ENCODE assay signal across 19 cellular contexts in genomic region chr17:13646411-13646810, GRCh38. TPM values are rescaled to one million over a fixed set of nuclear protein-coding genes. Genes with fewer than 3 reads are reported as not detected.
DNase-seq lines count a peak whose midpoint lies in the region; ATAC-seq and TF ChIP-seq lines count a peak whose summit lies in the region.
"Had no signal": no experiment of that assay in that cellular context is flagged by ENCODE, and none has a peak within 500 bp of the region (broad histone marks: within the 10 kb centered on the region; RNA-seq: fewer than 3 reads in every experiment).

No MANE protein-coding gene starts in this region.

- intact Hi-C loops in IMR-90 (cut with micrococcal nuclease), result no loop called here

- H2BK15ac ChIP-seq in IMR-90 (ENCODE audit: low read depth, low read length), result no peak overlapping the region

- H2BK5ac ChIP-seq in IMR-90 (ENCODE audit: low read depth, low read length, poor library complexity, severe bottlenecking), result peak overlapping the region; percentile 54

- H3K4me3 Mint-ChIP-seq in mesothelial cell of epicardium, result no peak overlapping the region
- H3K4me3 Mint-ChIP-seq: CD8-positive, alpha-beta memory T cell had no signal

- peak overlapping the region; percentile 54; the same call in 1 of the 2 replicates for H3K18ac ChIP-seq in IMR-90 (ENCODE audit: low read depth, low read length)

- H3K9me1 ChIP-seq in IMR-90 (ENCODE audit: insufficient read depth, low read length), result peaks cover 7% of the 10 kb centered on the region

- POLR2A ChIA-PET in IMR-90 (lab: Charles Lee; ENCODE audit: unreplicated experiment), result no interaction called here

- H2AK5ac ChIP-seq in IMR-90 (ENCODE audit: low read depth, low read length), result peak overlapping the region; percentile 40; the same call in 1 of the 2 replicates

- CTCF ChIA-PET in IMR-90 (lab: Yijun Ruan, JAX), result interaction anchor here (0.6 kb wide), 1 partner anchor 391 kb away, joined by 3 read pairs; no protein-coding TSS in a partner anchor

- no CpG with 5 or more reads among the region's 2 CpGs for WGBS in IMR-90 (ENCODE audit: extremely low coverage in 2 of 2, insufficient read length in 1 of 2), 2 experiments
- 2% methylated on average over 2 of the region's 2 CpGs for WGBS in smooth muscle cell (ENCODE audit: low lambda C conversion rate)

- H3K9me3 ChIP-seq in IMR-90 (ENCODE audit: control insufficient read depth, insufficient read depth, low read length) (no peaks in the 10 kb centered on the region), smooth muscle cell (replicated peaks; ENCODE audit: low read depth) (no peaks in the 10 kb centered on the region)
- H3K9me3 ChIP-seq: BLaER1, SJCRH30 had no signal

- no peak for TF ChIP-seq CTCF in IMR-90 (conservative IDR thresholded peaks at IDR 0.05; ENCODE audit: low read depth, low read length)
- TF ChIP-seq CTCF in astrocyte of the spinal cord (IDR thresholded peaks at IDR 0.05; ENCODE audit: low read depth, low read length), result no peak
- TF ChIP-seq CTCF in smooth muscle cell (IDR thresholded peaks at IDR 0.05; ENCODE audit: borderline replicate concordance, insufficient read depth, poor library complexity, severe bottlenecking), result no peak
- TF ChIP-seq CTCF in mesothelial cell of epicardium (IDR thresholded peaks at IDR 0.05; ENCODE audit: unreplicated experiment), result no peak

- no peak overlapping the region for H3K27ac Mint-ChIP-seq in mesothelial cell of epicardium
- H3K27ac Mint-ChIP-seq: CD8-positive, alpha-beta memory T cell had no signal

- H3K79me1 ChIP-seq in IMR-90 (ENCODE audit: low read depth in 1 of 2, low read length in 2 of 2), result no peaks in the 10 kb centered on the region

- H3K14ac ChIP-seq in IMR-90 (replicated peaks; ENCODE audit: low read depth, low read length), result peak overlapping the region; percentile 40

- H3K36me3 ChIP-seq in IMR-90 (ENCODE audit: control insufficient read depth, insufficient read depth, low read length) (no peaks in the 10 kb centered on the region), smooth muscle cell (ENCODE audit: low read depth) (no peaks in the 10 kb centered on the region)
- H3K36me3 ChIP-seq: BLaER1, SJCRH30 had no signal

- H3K27ac ChIP-seq in IMR-90 (ENCODE audit: insufficient read depth, low read length) (no peak overlapping the region), smooth muscle cell (ENCODE audit: low read depth) (peak overlapping the region; percentile 30)
- H3K27ac ChIP-seq: BLaER1, RWPE1, SJCRH30 had no signal

- H3K4me1 ChIP-seq in IMR-90 (ENCODE audit: control insufficient read depth, insufficient read depth, low read length) (peaks cover 16% of the 10 kb centered on the region), smooth muscle cell (ENCODE audit: low read depth) (peaks cover 15% of the 10 kb centered on the region)

- TF ChIP-seq POLR2A in IMR-90 (IDR thresholded peaks at IDR 0.05; ENCODE audit: low read depth, low read length), result no peak

- H4K8ac ChIP-seq in IMR-90 (ENCODE audit: low read depth in 2 of 2, low read length in 2 of 2), result peak overlapping the region in 1 of 2 experiments; percentile 29; a peak in 1 of 4 replicates

- H3K4me3 ChIP-seq in IMR-90 (ENCODE audit: insufficient read depth, low read depth, low read length) (no peak overlapping the region), astrocyte of the spinal cord (ENCODE audit: low read depth, low read length) (no peak overlapping the region), smooth muscle cell (no peak overlapping the region)
- H3K4me3 ChIP-seq: BLaER1, GM12878, SJCRH30 had no signal

- peak overlapping the region; percentile 6; the same call in 1 of the 2 replicates for H2BK20ac ChIP-seq in IMR-90 (ENCODE audit: low read depth, low read length)

- no peak overlapping the region for H3K56ac ChIP-seq in IMR-90 (ENCODE audit: extremely low read depth, insufficient read depth, low read length)

- BruUV-seq in IMR-90 (replicated peaks; lab: Mats Ljungman, UMichigan), result no TSS peak

- in situ Hi-C loops in IMR-90 (cut with MboI; ENCODE audit: low sequenced_read_pairs), result no loop called here
- in situ Hi-C loops in astrocyte of the spinal cord (cut with HindIII; ENCODE audit: low sequenced_read_pairs), result no loop called here

- ATAC-seq in IMR-90 (ENCODE audit: low read depth), result peak; percentile 50
- ATAC-seq: GM12878, HepG2 had no signal

- H3F3A ChIP-seq in smooth muscle cell (ENCODE audit: low read depth), result peaks cover 8% of the 10 kb centered on the region

- no peak for TF ChIP-seq RAD21 in IMR-90 (IDR thresholded peaks at IDR 0.05; ENCODE audit: low read length)

- DNase-seq in EH (ENCODE audit: low read depth) (peak; percentile 69), IMR-90 (peak; percentile 28), astrocyte of the spinal cord (ENCODE audit: low read depth, low spot score) (peak; percentile 8), smooth muscle cell (lab: John Stamatoyannopoulos, UW; ENCODE audit: unreplicated experiment) (no peak), mesothelial cell of epicardium (ENCODE audit: low spot score in 2 of 2, unreplicated experiment in 2 of 2) (no peak), mesenteric fat pad (ENCODE audit: low spot score) (no peak)
- DNase-seq in activated CD4-positive, alpha-beta T cell treated with anti-CD3 and anti-CD28 coated beads, Interleukin-2, amount 50 U/mL, for 48 hours, result no peak
- DNase-seq: ACHN; CD8-positive, alpha-beta memory T cell; DND-41; Karpas-422; NCI-H1436; NCI-H2029 treated with DMSO at 0.1 percent for 48 hours; NCI-H510A treated with DMSO at 0.1 percent for 48 hours; SJCRH30 had no signal

- no peaks in the 10 kb centered on the region for H4K20me1 ChIP-seq in IMR-90 (ENCODE audit: insufficient read depth, low read length)
- no peaks in the 10 kb centered on the region for H4K20me1 ChIP-seq in smooth muscle cell (ENCODE audit: low read depth)
- H4K20me1 ChIP-seq: BLaER1 had no signal

- H3K4me1 Mint-ChIP-seq in mesothelial cell of epicardium, result peaks cover 3% of the 10 kb centered on the region
- H3K4me1 Mint-ChIP-seq: CD8-positive, alpha-beta memory T cell had no signal

- H4K5ac ChIP-seq in IMR-90 (ENCODE audit: low read depth, low read length), result peak overlapping the region; percentile 36; the same call in 1 of the 2 replicates

- no peaks in the 10 kb centered on the region for H3K9me3 Mint-ChIP-seq in mesothelial cell of epicardium
- H3K9me3 Mint-ChIP-seq: CD8-positive, alpha-beta memory T cell had no signal

- H3K9ac ChIP-seq in IMR-90 (ENCODE audit: low read depth, low read length) (no peak overlapping the region), smooth muscle cell (ENCODE audit: low read depth) (no peak overlapping the region)
- H3K9ac ChIP-seq: BLaER1 had no signal

- no peaks in the 10 kb centered on the region for H3K79me2 ChIP-seq in smooth muscle cell (ENCODE audit: low read depth)

- H2BK120ac ChIP-seq in IMR-90 (ENCODE audit: low read depth, low read length), result peak overlapping the region; percentile 29; the same call in 1 of the 2 replicates

- H3K27me3 Mint-ChIP-seq in mesothelial cell of epicardium (ENCODE audit: low read depth), result peaks cover 11% of the 10 kb centered on the region

- H4K91ac ChIP-seq in IMR-90 (ENCODE audit: insufficient read depth, low read depth, low read length), result no peak overlapping the region

- H2AFZ ChIP-seq in IMR-90 (replicated peaks; ENCODE audit: low read length, poor library complexity) (peak overlapping the region; percentile 45), smooth muscle cell (ENCODE audit: low read depth) (no peak overlapping the region)

- H2AK9ac ChIP-seq in IMR-90 (replicated peaks; ENCODE audit: low read depth, low read length, poor library complexity), result peak overlapping the region; percentile 26

- no peaks in the 10 kb centered on the region for H3K27me3 ChIP-seq in IMR-90 (ENCODE audit: control insufficient read depth, insufficient read depth, low read length)
- no peaks in the 10 kb centered on the region for H3K27me3 ChIP-seq in smooth muscle cell (ENCODE audit: low read depth)
- H3K27me3 ChIP-seq: BLaER1, SJCRH30 had no signal

- dilution Hi-C loops in IMR-90 (cut with HindIII; ENCODE audit: low sequenced_read_pairs, unreplicated experiment), result no loop called here

- no peaks in the 10 kb centered on the region for H3K36me3 Mint-ChIP-seq in mesothelial cell of epicardium
- H3K36me3 Mint-ChIP-seq: CD8-positive, alpha-beta memory T cell had no signal

- 0 out of 2 replicates have a peak overlapping the region, but pooled peaks have one; percentile 12 for H3K23ac ChIP-seq in IMR-90 (ENCODE audit: low read depth, low read length)

- peak overlapping the region; percentile 47; the same call in 1 of the 2 replicates for H3K4ac ChIP-seq in IMR-90 (ENCODE audit: low read depth, low read length)

- H3K4me2 ChIP-seq in IMR-90 (ENCODE audit: low read depth, low read length) (peak overlapping the region; percentile 5; the same call in 1 of the 2 replicates), smooth muscle cell (peak overlapping the region; percentile 0)
- H3K4me2 ChIP-seq: BLaER1 had no signal

TF ChIP-seq in IMR-90, 13 proteins besides CTCF, POLR2A, EP300 and RAD21:
- no peak for TF ChIP-seq NFE2L2 (IDR thresholded peaks at IDR 0.05; ENCODE audit: low read depth, low read length)

RNA-seq across cellular contexts. Expression of gene HS3ST3A1, which starts 44.7 kb away (rescaled TPM):
- 7.5 and 9.0 TPM in 2 replicates for total RNA-seq in IMR-90 (2012; rRNA removed)
- polyA plus RNA-seq in IMR-90 (2012; rRNA removed), result 8.8 and 11.9 TPM in 2 replicates
- 4.1 and 14.2 TPM in 2 replicates for polyA plus RNA-seq in IMR-90 (2012; cell fraction: cytosol; rRNA removed)
- polyA plus RNA-seq in IMR-90 (2012; cell fraction: nucleus; rRNA removed; ENCODE audit: low replicate concordance), result 16.3 and 27.2 TPM in 2 replicates
- 18.0 and 19.5 TPM in 2 replicates for total RNA-seq in smooth muscle cell
- 24.2 and 25.1 TPM in 2 replicates for polyA plus RNA-seq in smooth muscle cell
- 8.8 to 10.2 TPM (median 10.2 TPM) in 3 replicates for total RNA-seq in mesothelial cell of epicardium
- 0.22 TPM for total RNA-seq in mesenteric fat pad
- total RNA-seq: CD8-positive, alpha-beta memory T cell; GM12878 had no signal

Comparison
In these comparisons a context has a peak if more than half of its experiments do, and no peak if none do; other contexts are left out.
1. DNase-seq: peak in EH (single experiment), IMR-90 (single experiment) and astrocyte of the spinal cord (single experiment); none in smooth muscle cell (single experiment), mesothelial cell of epicardium (0 of 2), mesenteric fat pad (single experiment) and activated CD4-positive, alpha-beta T cell treated with anti-CD3 and anti-CD28 coated beads, Interleukin-2, amount 50 U/mL, for 48 hours (0 of 2).